8 cellular contexts compared by ENCODE assay signal in genomic region chr12:57864811-57865751, GRCh38. TPM values are rescaled to one million over a fixed set of nuclear protein-coding genes. Genes with fewer than 3 reads are reported as not detected.
A peak's percentile ranks its signal among the peaks of the same experiment; 100 is the strongest.
DNase-seq lines count a peak whose midpoint lies in the region; ATAC-seq and TF ChIP-seq lines count a peak whose summit lies in the region.

No MANE protein-coding gene starts in this region.

- H3K79me2 ChIP-seq in PC-9 (ENCODE audit: low read depth): no peaks in the 10 kb centered on the region

- WGBS in transverse colon (ENCODE audit: low coverage in 1 of 2), 2 donors: 3 to 11% methylated on average over 3 to 46 of the region's 66 CpGs

- peak; percentile 69 for TF ChIP-seq POLR2A in transverse colon (IDR thresholded peaks at IDR 0.05)

- no peak for TF ChIP-seq EP300 in transverse colon (IDR thresholded peaks at IDR 0.05; ENCODE audit: low read depth)

- CTCF ChIA-PET in PC-9 (lab: Charles Lee): interaction anchor here (0.6 to 1.5 kb wide), 5 partner anchors 12 to 108 kb away, joined by 3 to 5 read pairs (median 4); no protein-coding TSS in a partner anchor

- intact Hi-C loops in PC-9 (cut with micrococcal nuclease; ENCODE audit: unreplicated experiment) (loop anchor here (2.0 kb wide), 1 partner anchor 18 kb away; the partner anchor contains the start of gene CTDSP2), transverse colon (cut with DNase I; ENCODE audit: low total_unique reads) (loop anchor here (2.0 kb wide), 1 partner anchor 32 kb away; no protein-coding TSS in a partner anchor)

- TSS peak; percentile 89 for BruUV-seq in PC-9 (replicated peaks; lab: Mats Ljungman, UMichigan)

- H3K4me1 ChIP-seq in PC-9 (replicated peaks; ENCODE audit: insufficient read depth) (peaks cover 38% of the 10 kb centered on the region), foreskin keratinocyte (peaks cover 6% of the 10 kb centered on the region), neutrophil (ENCODE audit: control insufficient read depth in 1 of 2, insufficient read depth in 1 of 2, low read depth in 1 of 2, low read length in 1 of 2) (peaks cover 10 to 11% of the 10 kb centered on the region in 2 experiments), transverse colon (peaks cover 9 to 40% (median 19%) of the 10 kb centered on the region in 4 donors)

- H3F3A ChIP-seq in PC-9 (ENCODE audit: insufficient read depth, low read depth): peaks cover 31% of the 10 kb centered on the region

- H2AFZ ChIP-seq in PC-9: peak overlapping the region; percentile 75

- H3K4me3 ChIP-seq in PC-9 (peak overlapping the region; percentile 66), neutrophil (ENCODE audit: low read depth in 1 of 2, low read length in 1 of 2) (peak overlapping the region; percentile 51 to 61), transverse colon (peak overlapping the region; percentile 51 to 70 (median 62))

- TF ChIP-seq CTCF in PC-9 (conservative IDR thresholded peaks at IDR 0.05) (no peak), foreskin keratinocyte (conservative IDR thresholded peaks at IDR 0.05) (no peak), neutrophil (IDR thresholded peaks at IDR 0.05) (no peak), transverse colon (IDR thresholded peaks at IDR 0.05) (no peak)

- no peaks in the 10 kb centered on the region for H3K9me2 ChIP-seq in PC-9 (ENCODE audit: insufficient read depth)

- H3K27ac ChIP-seq in PC-9: peak overlapping the region; percentile 58
- H3K27ac ChIP-seq in foreskin keratinocyte: peak overlapping the region; percentile 88
- no peak overlapping the region for H3K27ac ChIP-seq in neutrophil
- H3K27ac ChIP-seq in transverse colon: peak overlapping the region; percentile 90 to 98 (median 96)

- H3K4me2 ChIP-seq in PC-9: peak overlapping the region; percentile 77

- no peaks in the 10 kb centered on the region for H3K36me3 ChIP-seq in PC-9 (ENCODE audit: low read depth)
- no peaks in the 10 kb centered on the region for H3K36me3 ChIP-seq in neutrophil
- no peaks in the 10 kb centered on the region for H3K36me3 ChIP-seq in transverse colon

- POLR2A ChIA-PET in PC-9 (lab: Charles Lee; ENCODE audit: unreplicated experiment): interaction anchor here (0.5 to 0.7 kb wide), 5 partner anchors 11 to 553 kb away, joined by 3 to 7 read pairs (median 6); no protein-coding TSS in a partner anchor

- H3K27me3 ChIP-seq in PC-9 (ENCODE audit: insufficient read depth, low read depth): no peaks in the 10 kb centered on the region
- no peaks in the 10 kb centered on the region for H3K27me3 ChIP-seq in foreskin keratinocyte
- H3K27me3 ChIP-seq in neutrophil: peaks cover 30% of the 10 kb centered on the region
- H3K27me3 ChIP-seq in transverse colon: no peaks in the 10 kb centered on the region

- peak; percentile 81 for DNase-seq in DMS53 (lab: John Stamatoyannopoulos, UW)
- DNase-seq in DMS53 treated with DMSO at 0.1 percent for 48 hours (lab: John Stamatoyannopoulos, UW; ENCODE audit: unreplicated experiment): no peak
- peak; percentile 54 to 72 for DNase-seq in PC-9
- DNase-seq in activated naive CD4-positive, alpha-beta T cell treated with Interleukin-2 at 50 U/mL for 16 hours: peak; percentile 74
- DNase-seq in foreskin keratinocyte: peak; percentile 33 to 69
- peak; percentile 82 for DNase-seq in transverse colon

- in situ Hi-C loops in transverse colon (cut with MboI; ENCODE audit: low pct_ligation_motif_present in 1 of 4, low pct_unique_long_range_greater_than_20kb in 1 of 4, low sequenced_read_pairs in 3 of 4): no loop called here

- ATAC-seq in HG02885 (IDR thresholded peaks at IDR 0.05; ENCODE audit: poor library complexity, unreplicated experiment) (peak; percentile 85), foreskin keratinocyte (peak; percentile 77)

- no peaks in the 10 kb centered on the region for H4K20me1 ChIP-seq in PC-9 (ENCODE audit: insufficient read depth)

- H3K9me3 ChIP-seq in PC-9 (ENCODE audit: insufficient read depth, low read depth): no peaks in the 10 kb centered on the region
- H3K9me3 ChIP-seq in neutrophil: no peaks in the 10 kb centered on the region
- H3K9me3 ChIP-seq in transverse colon: no peaks in the 10 kb centered on the region

RNA-seq across cellular contexts. Expression of gene CTDSP2, which starts 18.6 kb away (rescaled TPM):
- total RNA-seq in PC-9 (2021): 102 and 107 TPM in 2 replicates
- total RNA-seq in foreskin keratinocyte: 55.3 and 60.4 TPM in 2 replicates
- 31.9 and 32.1 TPM in 2 replicates for polyA plus RNA-seq in foreskin keratinocyte
- total RNA-seq in transverse colon: 100 to 1,000 TPM; 174 to 268 (median 231) TPM

RNA-seq across cellular contexts. Expression of gene AVIL, which starts 46.5 kb away (rescaled TPM):
- total RNA-seq in PC-9 (2021) (1.6 and 3.0 TPM in 2 replicates), foreskin keratinocyte (0.51 and 0.63 TPM in 2 replicates), transverse colon (10 to 100 TPM in 2 of 4 donors, 1 to 10 TPM in 2; 3.0 to 21.1 (median 9.1) TPM)
- polyA plus RNA-seq in foreskin keratinocyte: 0.28 TPM in 2 replicates
